In the genomic region with DNA sequence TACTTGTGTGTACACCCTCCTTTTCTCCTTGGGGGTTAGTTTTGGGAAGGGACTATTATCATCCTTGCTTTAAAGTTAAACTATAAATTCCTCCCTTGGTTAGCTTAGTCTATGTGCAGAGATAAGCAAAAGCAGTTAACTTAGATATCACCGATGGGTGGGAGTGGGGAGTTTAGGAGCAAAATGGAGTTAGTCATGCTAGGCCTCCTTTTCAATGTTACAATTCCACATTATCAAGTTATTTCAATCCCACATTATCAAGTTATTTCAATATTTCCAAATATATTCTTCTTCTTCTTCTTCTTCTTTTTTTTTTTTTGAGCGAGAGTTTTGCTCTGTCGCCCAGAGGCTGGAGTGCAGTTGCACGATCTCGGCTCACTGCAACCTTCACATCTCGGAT, we compare ENCODE assay signal across 23 cellular contexts. TPM values are rescaled to one million over a fixed set of nuclear protein-coding genes. Genes with fewer than 3 reads are reported as not detected.
A peak's percentile ranks its signal among the peaks of the same experiment; 100 is the strongest.
DNase-seq lines count a peak whose midpoint lies in the region; ATAC-seq, FAIRE-seq and TF ChIP-seq lines count a peak whose summit lies in the region.
"Had no signal": no experiment of that assay in that cellular context is flagged by ENCODE, and none has a peak within 500 bp of the region (broad histone marks: within the 10 kb centered on the region; RNA-seq: fewer than 3 reads in every experiment).

No MANE protein-coding gene starts in this region.

- H3K36me3 Mint-ChIP-seq in activated CD8-positive, alpha-beta T cell treated with anti-CD3 and anti-CD28 coated beads, Interleukin-2, amount 10 ng/mL, durations not matched to agents 7 days and 5 days (ENCODE audit: low read depth), result no peaks in the 10 kb centered on the region
- H3K36me3 Mint-ChIP-seq in mesothelial cell of epicardium, result no peaks in the 10 kb centered on the region

- WGBS in HepG2 (ENCODE audit: low lambda C conversion rate), result 84% methylated on average over 6 of the region's 6 CpGs
- WGBS in right lobe of liver (ENCODE audit: insufficient coverage, low coverage, low lambda C conversion rate, missing lambda C conversion rate), result 80% methylated on average over 2 of the region's 6 CpGs
- 95 to 97% (median 96%) methylated on average over 6 of the region's 6 CpGs for WGBS in psoas muscle, 3 donors

- no TSS peak for BruUV-seq in HepG2 (replicated peaks; lab: Mats Ljungman, UMichigan)

- no peak overlapping the region for H3K27ac ChIP-seq in HepG2 (ENCODE audit: extremely low read length, insufficient read depth, low read length)
- no peak overlapping the region for H3K27ac ChIP-seq in right lobe of liver
- no peak overlapping the region for H3K27ac ChIP-seq in psoas muscle
- H3K27ac ChIP-seq: brain microvascular endothelial cell, epithelial cell of prostate had no signal

- H3K4me3 Mint-ChIP-seq in activated CD8-positive, alpha-beta T cell treated with anti-CD3 and anti-CD28 coated beads, Interleukin-2, amount 10 ng/mL, durations not matched to agents 7 days and 5 days, result peak overlapping the region; percentile 42
- H3K4me3 Mint-ChIP-seq in mesothelial cell of epicardium, result peak overlapping the region; percentile 49

- H3K79me2 ChIP-seq in HepG2 (ENCODE audit: insufficient read depth, low read length), result no peaks in the 10 kb centered on the region

- in situ Hi-C loops in HepG2 (cut with HindIII; ENCODE audit: extremely low pct_ligation_motif_present, low pct_unique_long_range_greater_than_20kb), result no loop called here

- TF ChIP-seq EP300 in HepG2 (IDR thresholded peaks at IDR 0.05; ENCODE audit: low read depth in 2 of 2, low read length in 2 of 2) (no peak), HepG2 (CRISPR knock-in tag; IDR thresholded peaks at IDR 0.05; ENCODE audit: borderline replicate concordance) (no peak)

- no peak for TF ChIP-seq CTCF in HepG2 (CRISPR knock-in tag; IDR thresholded peaks at IDR 0.05)
- no peak for TF ChIP-seq CTCF in right lobe of liver (IDR thresholded peaks at IDR 0.05)
- no peak for TF ChIP-seq CTCF in mesothelial cell of epicardium (IDR thresholded peaks at IDR 0.05; ENCODE audit: unreplicated experiment)
- TF ChIP-seq CTCF in psoas muscle (IDR thresholded peaks at IDR 0.05), result no peak

- CTCF ChIA-PET in HepG2 (lab: Yijun Ruan, JAX; ENCODE audit: low intra/inter-chr PET ratio, low total read pairs), result no interaction called here
- CTCF ChIA-PET in activated CD8-positive, alpha-beta T cell treated with anti-CD3 and anti-CD28 coated beads, Interleukin-2, amount 10 ng/mL, durations not matched to agents 7 days and 5 days (lab: Charles Lee), result no interaction called here

- H3K9ac ChIP-seq in HepG2 (ENCODE audit: insufficient read depth, low read depth, low read length), result no peak overlapping the region

- POLR2A ChIA-PET in HepG2 (lab: Yijun Ruan, JAX), result interaction anchor here (2.0 kb wide), 1 partner anchor 76 kb away, joined by 21 read pairs; the partner anchor contains the start of gene PPM1D
- POLR2A ChIA-PET in activated CD8-positive, alpha-beta T cell treated with anti-CD3 and anti-CD28 coated beads, Interleukin-2, amount 10 ng/mL, durations not matched to agents 7 days and 5 days (lab: Charles Lee), result no interaction called here

- H3K4me2 ChIP-seq in HepG2 (ENCODE audit: low read depth, low read length), result peak overlapping the region; percentile 99; the same call in 1 of the 2 replicates

- no peaks in the 10 kb centered on the region for H4K20me1 ChIP-seq in HepG2 (ENCODE audit: insufficient read depth, low read length)

- H3K9me3 ChIP-seq in HepG2 (ENCODE audit: low read length) (no peaks in the 10 kb centered on the region), right lobe of liver (no peaks in the 10 kb centered on the region), psoas muscle (no peaks in the 10 kb centered on the region)
- H3K9me3 ChIP-seq: sigmoid colon, tibial nerve had no signal

- no peak for TF ChIP-seq RAD21 in HepG2 (CRISPR knock-in tag; IDR thresholded peaks at IDR 0.05)

- H3K9me3 Mint-ChIP-seq in activated CD8-positive, alpha-beta T cell treated with anti-CD3 and anti-CD28 coated beads, Interleukin-2, amount 10 ng/mL, durations not matched to agents 7 days and 5 days (ENCODE audit: insufficient read depth), result no peaks in the 10 kb centered on the region
- peaks cover 5% of the 10 kb centered on the region for H3K9me3 Mint-ChIP-seq in mesothelial cell of epicardium

- H3K27me3 Mint-ChIP-seq in activated CD8-positive, alpha-beta T cell treated with anti-CD3 and anti-CD28 coated beads, Interleukin-2, amount 10 ng/mL, durations not matched to agents 7 days and 5 days (ENCODE audit: low read depth), result no peaks in the 10 kb centered on the region
- H3K27me3 Mint-ChIP-seq in mesothelial cell of epicardium (ENCODE audit: low read depth), result no peaks in the 10 kb centered on the region
- H3K27me3 Mint-ChIP-seq: IgD-negative memory B cell had no signal

- H3K36me3 ChIP-seq in HepG2 (replicated peaks in 1 of 2; ENCODE audit: control insufficient read depth in 1 of 2, insufficient read depth in 2 of 2, low read length in 2 of 2) (no peaks in the 10 kb centered on the region), right lobe of liver (peaks cover 0 to 5% (median 0%) of the 10 kb centered on the region in 4 donors), psoas muscle (ENCODE audit: insufficient read depth in 1 of 2, low read depth in 1 of 2) (peaks cover 0 to 11% of the 10 kb centered on the region in 2 donors)
- H3K36me3 ChIP-seq: brain microvascular endothelial cell, WERI-Rb-1 had no signal

- no peak overlapping the region for H3K27ac Mint-ChIP-seq in activated CD8-positive, alpha-beta T cell treated with anti-CD3 and anti-CD28 coated beads, Interleukin-2, amount 10 ng/mL, durations not matched to agents 7 days and 5 days
- no peak overlapping the region for H3K27ac Mint-ChIP-seq in mesothelial cell of epicardium

- H3K4me1 Mint-ChIP-seq in activated CD8-positive, alpha-beta T cell treated with anti-CD3 and anti-CD28 coated beads, Interleukin-2, amount 10 ng/mL, durations not matched to agents 7 days and 5 days (ENCODE audit: low read depth), result peaks cover 20% of the 10 kb centered on the region
- peaks cover 20% of the 10 kb centered on the region for H3K4me1 Mint-ChIP-seq in mesothelial cell of epicardium

- no peak for ATAC-seq in HepG2
- no peak for ATAC-seq in right lobe of liver
- no peak for ATAC-seq in activated CD8-positive, alpha-beta T cell treated with anti-CD3 and anti-CD28 coated beads, Interleukin-2, amount 10 ng/mL, durations not matched to agents 7 days and 5 days
- ATAC-seq in psoas muscle, result no peak

- H2AFZ ChIP-seq in HepG2 (ENCODE audit: low read length), result no peak overlapping the region

- intact Hi-C loops in HepG2 (cut with micrococcal nuclease; ENCODE audit: unreplicated experiment) (loop anchor here (2.0 kb wide), 1 partner anchor 75 kb away; the partner anchor contains the start of gene PPM1D), right lobe of liver (cut with DNase I) (no loop called here), psoas muscle (cut with DNase I) (no loop called here)

- H3K4me3 ChIP-seq in HepG2 (replicated peaks in 1 of 3; ENCODE audit: insufficient read depth in 1 of 3, low read depth in 2 of 3, low read length in 3 of 3) (no peak overlapping the region), right lobe of liver (no peak overlapping the region), psoas muscle (peak overlapping the region; percentile 82)

- no peak for FAIRE-seq in HepG2 (lab: Jason Lieb, UNC)

- H3K4me1 ChIP-seq in HepG2 (ENCODE audit: insufficient read depth, low read length), result peaks cover 15% of the 10 kb centered on the region
- peaks cover 0 to 3% (median 0%) of the 10 kb centered on the region in 4 donors for H3K4me1 ChIP-seq in right lobe of liver
- H3K4me1 ChIP-seq in psoas muscle, result peaks cover 11% of the 10 kb centered on the region

- H3K27me3 ChIP-seq in HepG2 (ENCODE audit: control insufficient read depth in 1 of 2, insufficient read depth in 2 of 2, low read length in 2 of 2), result no peaks in the 10 kb centered on the region; a peak in 1 of 5 replicates
- H3K27me3 ChIP-seq in right lobe of liver, result no peaks in the 10 kb centered on the region
- H3K27me3 ChIP-seq in psoas muscle (ENCODE audit: insufficient read depth in 3 of 3, low read length in 2 of 3), result no peaks in the 10 kb centered on the region
- H3K27me3 ChIP-seq: brain microvascular endothelial cell, sigmoid colon, stomach, tibial nerve had no signal

- DNase-seq in HepG2 (ENCODE audit: low spot score) (no peak), right lobe of liver (no peak), mesothelial cell of epicardium (ENCODE audit: low spot score in 2 of 2, unreplicated experiment in 2 of 2) (no peak), psoas muscle (no peak), AG08396 (ENCODE audit: low spot score) (no peak), NCI-H1694 treated with DMSO at 0.1 percent for 48 hours (lab: John Stamatoyannopoulos, UW) (no peak), GM03348 (ENCODE audit: low spot score) (no peak)
- no peak for DNase-seq in activated CD8-positive, alpha-beta T cell treated with anti-CD3 and anti-CD28 coated beads, Interleukin-2, amount 10 ng/mL, durations not matched to agents 7 days and 5 days
- DNase-seq: activated T-cell treated with anti-CD3 and anti-CD28 coated beads, Interleukin-2, amount 50 U/mL, for 1 hour; brain microvascular endothelial cell; mesenchymal stem cell; NCI-H1105 treated with DMSO at 0.1 percent for 48 hours; NCI-H2029 treated with DMSO at 0.1 percent for 48 hours; NCI-H226; NCI-H748 treated with DMSO at 0.1 percent for 48 hours; posterior cingulate gyrus; sigmoid colon; stimulated activated CD4-positive, alpha-beta T cell treated with anti-CD3 and anti-CD28 coated beads, Interleukin-15, amount 100 ng/mL, for 24 hours; stomach; WERI-Rb-1 had no signal

- TF ChIP-seq POLR2A in HepG2 (IDR thresholded peaks at IDR 0.05; ENCODE audit: insufficient read depth in 1 of 2, low read depth in 2 of 2, low read length in 2 of 2), result no peak
- no peak for TF ChIP-seq POLR2A in right lobe of liver (IDR thresholded peaks at IDR 0.05)

RNA-seq across cellular contexts. Expression of gene BCAS3, which starts 1.7 kb away (rescaled TPM):
- total RNA-seq in HepG2 (2016; rRNA removed; fragmentation: Illumina TruSeq; extraction: Trizol), result 10.7 and 15.8 TPM in 2 replicates
- 11.9 and 13.0 TPM in 2 replicates for total RNA-seq in HepG2 (2016; cell fraction: cytosol; rRNA removed; fragmentation: Illumina TruSeq; extraction: Trizol; ENCODE audit: low read depth)
- total RNA-seq in HepG2 (2016; cell fraction: insoluble cytoplasmic fraction; rRNA removed; fragmentation: Illumina TruSeq; extraction: Trizol), result 11.0 and 12.0 TPM in 2 replicates
- 7.1 and 7.7 TPM in 2 replicates for total RNA-seq in HepG2 (2016; cell fraction: membrane; rRNA removed; fragmentation: Illumina TruSeq; extraction: Trizol)
- total RNA-seq in HepG2 (2016; cell fraction: nucleus; rRNA removed; fragmentation: Illumina TruSeq; extraction: Trizol), result 25.1 and 30.0 TPM in 2 replicates
- polyA plus RNA-seq in HepG2 (2011; rRNA removed), result 11.2 and 11.4 TPM in 2 replicates
- 9.4 and 12.9 TPM in 2 replicates for polyA plus RNA-seq in HepG2 (2011; cell fraction: cytosol; rRNA removed)
- 12.5 and 13.3 TPM in 2 replicates for polyA plus RNA-seq in HepG2 (2011; cell fraction: nucleus; rRNA removed)
- 11.9 and 12.7 TPM in 2 replicates for polyA plus RNA-seq in HepG2 (2012)
- 1.1 and 1.4 TPM in 2 replicates for polyA plus RNA-seq in HepG2 (2016; cell fraction: cytosol; fragmentation: Illumina TruSeq; extraction: Trizol; ENCODE audit: low read depth)
- polyA plus RNA-seq in HepG2 (2016; cell fraction: insoluble cytoplasmic fraction; fragmentation: Illumina TruSeq; extraction: Trizol; ENCODE audit: low read depth), result 14.1 and 15.6 TPM in 2 replicates
- 2.8 and 3.3 TPM in 2 replicates for polyA plus RNA-seq in HepG2 (2016; cell fraction: membrane; fragmentation: Illumina TruSeq; extraction: Trizol; ENCODE audit: low read depth)
- 5.2 and 5.6 TPM in 2 replicates for polyA plus RNA-seq in HepG2 (2016; cell fraction: nucleus; fragmentation: Illumina TruSeq; extraction: Trizol; ENCODE audit: insufficient read depth, low read depth)
- polyA minus RNA-seq in HepG2 (2011; rRNA and poly(A)+ RNA removed; ENCODE audit: low replicate concordance), result 109 and 128 TPM in 2 replicates
- polyA minus RNA-seq in HepG2 (2011; cell fraction: cytosol; rRNA and poly(A)+ RNA removed), result 16.8 and 32.3 TPM in 2 replicates
- polyA minus RNA-seq in HepG2 (2011; cell fraction: nucleus; rRNA and poly(A)+ RNA removed), result 127 and 156 TPM in 2 replicates
- 10 to 100 TPM in 5 of 6 experiments, 1 to 10 TPM in 1; 9.2 to 22.1 (median 14.2) TPM for total RNA-seq in right lobe of liver
- total RNA-seq in activated CD8-positive, alpha-beta T cell treated with anti-CD3 and anti-CD28 coated beads, Interleukin-2, amount 10 ng/mL, durations not matched to agents 7 days and 5 days, result 10 to 100 TPM; 13.0 to 16.3 TPM
- 60.8 to 64.9 TPM (median 61.5 TPM) in 3 replicates for total RNA-seq in mesothelial cell of epicardium
- total RNA-seq in psoas muscle, result 10 to 100 TPM; 15.0 to 28.8 (median 19.1) TPM
- polyA plus RNA-seq in psoas muscle, result 1 to 10 TPM; 2.4 to 7.1 (median 5.1) TPM
